In genomic region chr3:63351159-63352007, GRCh38 we compare ENCODE assay signal across 8 cellular contexts.
A peak's percentile ranks its signal among the peaks of the same experiment; 100 is the strongest.
DNase-seq lines count a peak whose midpoint lies in the region; ATAC-seq and TF ChIP-seq lines count a peak whose summit lies in the region.

No MANE protein-coding gene starts in this region.

- no peak overlapping the region for H2BK15ac ChIP-seq in IMR-90 (ENCODE audit: low read depth, low read length)

- no peak overlapping the region for H2BK5ac ChIP-seq in IMR-90 (ENCODE audit: low read depth, low read length, poor library complexity, severe bottlenecking)

- in situ Hi-C loops in G401 (cut with HindIII; ENCODE audit: low sequenced_read_pairs): no loop called here
- in situ Hi-C loops in IMR-90 (cut with MboI; ENCODE audit: low sequenced_read_pairs): loop anchor here (5.0 to 10.0 kb wide), 3 partner anchors 313 to 641 kb away; partner anchors contain the start of gene C3orf49

- H3K27me3 ChIP-seq in IMR-90 (ENCODE audit: control insufficient read depth, insufficient read depth, low read length): peaks cover 2% of the 10 kb centered on the region; the same call in 1 of the 2 replicates

- no peak overlapping the region for H3K18ac ChIP-seq in IMR-90 (ENCODE audit: low read depth, low read length)

- POLR2A ChIA-PET in IMR-90 (lab: Charles Lee; ENCODE audit: unreplicated experiment): no interaction called here

- 27% methylated on average over 3 of the region's 9 CpGs; no CpG with 5 or more reads in 1 of the 2 experiments for WGBS in IMR-90 (ENCODE audit: extremely low coverage in 2 of 2, insufficient read length in 1 of 2), 2 experiments

- H3K79me1 ChIP-seq in IMR-90 (ENCODE audit: low read depth in 1 of 2, low read length in 2 of 2): no peaks in the 10 kb centered on the region

- no peaks in the 10 kb centered on the region for H4K20me1 ChIP-seq in IMR-90 (ENCODE audit: insufficient read depth, low read length)

- H2AK9ac ChIP-seq in IMR-90 (replicated peaks; ENCODE audit: low read depth, low read length, poor library complexity): no peak overlapping the region

- H3K4me1 Mint-ChIP-seq in osteocyte (ENCODE audit: unreplicated experiment): no peaks in the 10 kb centered on the region

- no peak overlapping the region for H4K5ac ChIP-seq in IMR-90 (ENCODE audit: low read depth, low read length)

- peak; percentile 77 for ATAC-seq in GM21367 (IDR thresholded peaks at IDR 0.05; ENCODE audit: unreplicated experiment)
- peak; percentile 91 for ATAC-seq in IMR-90 (ENCODE audit: low read depth)

- no peaks in the 10 kb centered on the region for H3K36me3 ChIP-seq in IMR-90 (ENCODE audit: control insufficient read depth, insufficient read depth, low read length)

- H3K4me1 ChIP-seq in IMR-90 (ENCODE audit: control insufficient read depth, insufficient read depth, low read length): no peaks in the 10 kb centered on the region

- no peak overlapping the region for H2AFZ ChIP-seq in IMR-90 (replicated peaks; ENCODE audit: low read length, poor library complexity)

- no peak overlapping the region for H2BK120ac ChIP-seq in IMR-90 (ENCODE audit: low read depth, low read length)

- intact Hi-C loops in IMR-90 (cut with micrococcal nuclease): loop anchor here (1.0 kb wide), 2 partner anchors 467 to 642 kb away; no protein-coding TSS in a partner anchor

- no TSS peak for BruUV-seq in IMR-90 (replicated peaks; lab: Mats Ljungman, UMichigan)

- no peak overlapping the region for H3K4me3 Mint-ChIP-seq in osteocyte (ENCODE audit: unreplicated experiment)

- no peak overlapping the region for H3K14ac ChIP-seq in IMR-90 (replicated peaks; ENCODE audit: low read depth, low read length)

- H3K56ac ChIP-seq in IMR-90 (ENCODE audit: extremely low read depth, insufficient read depth, low read length): no peak overlapping the region

- no peak overlapping the region for H3K27ac Mint-ChIP-seq in osteocyte (ENCODE audit: unreplicated experiment)

- TF ChIP-seq POLR2A in IMR-90 (IDR thresholded peaks at IDR 0.05; ENCODE audit: low read depth, low read length): no peak

- H3K9ac ChIP-seq in IMR-90 (ENCODE audit: low read depth, low read length): no peak overlapping the region

- H3K9me3 Mint-ChIP-seq in osteocyte (ENCODE audit: unreplicated experiment): no peaks in the 10 kb centered on the region

- H2BK20ac ChIP-seq in IMR-90 (ENCODE audit: low read depth, low read length): no peak overlapping the region

- H4K8ac ChIP-seq in IMR-90 (ENCODE audit: low read depth in 2 of 2, low read length in 2 of 2): no peak overlapping the region

- H3K4ac ChIP-seq in IMR-90 (ENCODE audit: low read depth, low read length): no peak overlapping the region

- no peak overlapping the region for H3K23ac ChIP-seq in IMR-90 (ENCODE audit: low read depth, low read length)

- H3K4me3 ChIP-seq in IMR-90 (ENCODE audit: insufficient read depth, low read depth, low read length): no peak overlapping the region
- H3K4me3 ChIP-seq in fibroblast of pulmonary artery (replicated peaks; ENCODE audit: low read depth, low read length): no peak overlapping the region

- no peaks in the 10 kb centered on the region for H3K36me3 Mint-ChIP-seq in osteocyte (ENCODE audit: unreplicated experiment)

- no peak overlapping the region for H2AK5ac ChIP-seq in IMR-90 (ENCODE audit: low read depth, low read length)

- peak; percentile 76 for TF ChIP-seq RAD21 in IMR-90 (IDR thresholded peaks at IDR 0.05; ENCODE audit: low read length)

- no peak overlapping the region for H3K4me2 ChIP-seq in IMR-90 (ENCODE audit: low read depth, low read length)

- no peaks in the 10 kb centered on the region for H3K9me3 ChIP-seq in IMR-90 (ENCODE audit: control insufficient read depth, insufficient read depth, low read length)

- H4K91ac ChIP-seq in IMR-90 (ENCODE audit: insufficient read depth, low read depth, low read length): no peak overlapping the region

- peak; percentile 76 for TF ChIP-seq CTCF in IMR-90 (conservative IDR thresholded peaks at IDR 0.05; ENCODE audit: low read depth, low read length)
- peak; percentile 95 for TF ChIP-seq CTCF in fibroblast of pulmonary artery (IDR thresholded peaks at IDR 0.05; ENCODE audit: low read length, missing control alignments)
- peak; percentile 76 for TF ChIP-seq CTCF in osteocyte (IDR thresholded peaks at IDR 0.05)

- H3K9me1 ChIP-seq in IMR-90 (ENCODE audit: insufficient read depth, low read length): no peaks in the 10 kb centered on the region

- DNase-seq in G401 (ENCODE audit: low spot score) (peak; percentile 89), IMR-90 (peak; percentile 64), SHP77 (lab: John Stamatoyannopoulos, UW) (peak; percentile 22 to 33), fibroblast of pulmonary artery (ENCODE audit: low read depth) (peak; percentile 82), osteocyte (ENCODE audit: extremely low spot score, unreplicated experiment) (no peak), occipital lobe (lab: John Stamatoyannopoulos, UW) (no peak), NCI-H187 treated with DMSO at 0.1 percent for 48 hours (lab: John Stamatoyannopoulos, UW) (no peak)

- CTCF ChIA-PET in IMR-90 (lab: Yijun Ruan, JAX): interaction anchor here (0.6 to 5.4 kb wide), 9 partner anchors 9 to 467 kb away, joined by 3 to 52 read pairs (median 3); partner anchors contain the start of gene C3orf49

- peaks cover 35% of the 10 kb centered on the region for H3K27me3 Mint-ChIP-seq in osteocyte (ENCODE audit: unreplicated experiment)

- dilution Hi-C loops in IMR-90 (cut with HindIII; ENCODE audit: low sequenced_read_pairs, unreplicated experiment): no loop called here

- H3K27ac ChIP-seq in IMR-90 (ENCODE audit: insufficient read depth, low read length): no peak overlapping the region

TF ChIP-seq in IMR-90, 13 proteins besides CTCF, POLR2A, EP300 and RAD21:
- no peak for TF ChIP-seq CHD1 (IDR thresholded peaks at IDR 0.05; ENCODE audit: low read depth, low read length)
- no peak for TF ChIP-seq MAZ (IDR thresholded peaks at IDR 0.05; ENCODE audit: borderline replicate concordance, low read depth, low read length)
- TF ChIP-seq SMC3 (IDR thresholded peaks at IDR 0.05; ENCODE audit: low read depth, low read length): peak; percentile 62
- no peak for TF ChIP-seq RCOR1 (IDR thresholded peaks at IDR 0.05; ENCODE audit: insufficient replicate concordance, low read length)
- no peak for TF ChIP-seq USF2 (IDR thresholded peaks at IDR 0.05; ENCODE audit: low read depth, low read length)
TF ChIP-seq in IMR-90: peak in this region for 1.

Comparison
In these comparisons a context has a peak if more than half of its experiments do, and no peak if none do; other contexts are left out.
1. DNase-seq: peak in G401 (single experiment), IMR-90 (single experiment), SHP77 (2 of 2) and fibroblast of pulmonary artery (single experiment); none in osteocyte (single experiment), occipital lobe (single experiment) and NCI-H187 treated with DMSO at 0.1 percent for 48 hours (single experiment).
2. Peak in every context shown above with its lines, with median percentiles within 50 percentile points of each other: CTCF ChIP-seq.